18 cellular contexts compared by ENCODE assay signal in genomic region chr17:42027540-42027889, GRCh38. TPM values are rescaled to one million over a fixed set of nuclear protein-coding genes. Genes with fewer than 3 reads are reported as not detected.
DNase-seq lines count a peak whose midpoint lies in the region; ATAC-seq and TF ChIP-seq lines count a peak whose summit lies in the region.
"Had no signal": no experiment of that assay in that cellular context is flagged by ENCODE, and none has a peak within 500 bp of the region (broad histone marks: within the 10 kb centered on the region; RNA-seq: fewer than 3 reads in every experiment).

No MANE protein-coding gene starts in this region.

- H3K27ac Mint-ChIP-seq in nephron = peak overlapping the region; percentile 56 to 64 (median 63)
- H3K27ac Mint-ChIP-seq: B cell had no signal

- TF ChIP-seq CTCF in GM20000 (IDR thresholded peaks at IDR 0.05; ENCODE audit: extremely low read depth, missing control alignments) (no peak), nephron (IDR thresholded peaks at IDR 0.05; ENCODE audit: unreplicated experiment in 3 of 3) (no peak)

- H2BK120ac ChIP-seq in trophoblast cell (ENCODE audit: insufficient read depth, low read length, poor library complexity) = no peak overlapping the region

- peak overlapping the region; percentile 11 for H2AK5ac ChIP-seq in trophoblast cell (ENCODE audit: low read length)

- H2BK12ac ChIP-seq in trophoblast cell (ENCODE audit: low read length) = no peak overlapping the region

- no peak overlapping the region for H2BK5ac ChIP-seq in trophoblast cell (ENCODE audit: low read depth, low read length, poor library complexity)

- no peak overlapping the region for H2AFZ ChIP-seq in trophoblast cell (ENCODE audit: insufficient read depth, low read length, poor library complexity)

- H3K14ac ChIP-seq in trophoblast cell (ENCODE audit: low read length) = no peak overlapping the region

- H3K27me3 ChIP-seq in NT2/D1 (ENCODE audit: insufficient read depth, insufficient read length) (no peaks in the 10 kb centered on the region), trophoblast cell (ENCODE audit: insufficient read depth, low read length) (no peaks in the 10 kb centered on the region)
- H3K27me3 ChIP-seq: SJSA1 had no signal

- H4K91ac ChIP-seq in trophoblast cell (ENCODE audit: low read depth, low read length) = no peak overlapping the region

- no peak overlapping the region for H3K23ac ChIP-seq in trophoblast cell (ENCODE audit: low read length)

- ATAC-seq in HG02759 (IDR thresholded peaks at IDR 0.05; ENCODE audit: unreplicated experiment) (no peak), HG02763 (IDR thresholded peaks at IDR 0.05; ENCODE audit: unreplicated experiment) (no peak)

- H3K9ac ChIP-seq in NT2/D1 (ENCODE audit: insufficient read length, low read depth) (peak overlapping the region; percentile 54), trophoblast cell (ENCODE audit: low read length) (no peak overlapping the region)

- H3K4me3 ChIP-seq in NT2/D1 (ENCODE audit: insufficient read length, low read depth) = peak overlapping the region; percentile 27
- no peak overlapping the region for H3K4me3 ChIP-seq in trophoblast cell (ENCODE audit: low read depth, low read length)
- H3K4me3 ChIP-seq: A549, SJSA1 had no signal

- WGBS in trophoblast cell (ENCODE audit: extremely low coverage, insufficient coverage, insufficient read length) = no CpG with 5 or more reads among the region's 5 CpGs

- peaks cover 5% of the 10 kb centered on the region for H3K36me3 Mint-ChIP-seq in nephron (ENCODE audit: low read depth)

- H3K4me1 Mint-ChIP-seq in nephron = peaks cover 43% of the 10 kb centered on the region

- H3K4me2 ChIP-seq in trophoblast cell (ENCODE audit: low read length) = no peak overlapping the region
- H3K4me2 ChIP-seq: A549 had no signal

- no peaks in the 10 kb centered on the region for H3K9me3 ChIP-seq in NT2/D1 (ENCODE audit: insufficient read depth, low read length)
- peaks cover 5% of the 10 kb centered on the region for H3K9me3 ChIP-seq in trophoblast cell (ENCODE audit: insufficient read depth, low read depth, low read length)
- H3K9me3 ChIP-seq: A549, SJSA1 had no signal

- no peaks in the 10 kb centered on the region for H3K79me2 ChIP-seq in trophoblast cell (ENCODE audit: control insufficient read depth, insufficient read depth, low read length, poor library complexity)

- H3K4ac ChIP-seq in trophoblast cell (ENCODE audit: low read depth, low read length) = no peak overlapping the region

- peaks cover 33% of the 10 kb centered on the region for H3K36me3 ChIP-seq in NT2/D1 (ENCODE audit: insufficient read depth, insufficient read length, low read length)
- peaks cover 14 to 20% of the 10 kb centered on the region in 2 experiments for H3K36me3 ChIP-seq in trophoblast cell (ENCODE audit: control insufficient read depth in 1 of 2, insufficient read depth in 2 of 2, low read length in 2 of 2)

- peaks cover 2% of the 10 kb centered on the region for H3K79me1 ChIP-seq in trophoblast cell (ENCODE audit: low read length)

- H3K9me3 Mint-ChIP-seq in nephron = no peaks in the 10 kb centered on the region

- no peak overlapping the region for H4K12ac ChIP-seq in trophoblast cell (ENCODE audit: low read depth, low read length)

- DNase-seq in GM20000 (ENCODE audit: low spot score) (peak; percentile 14), NT2/D1 (ENCODE audit: low read depth, low spot score) (no peak), trophoblast cell (no peak), DMS153 treated with DMSO at 0.1 percent for 48 hours (lab: John Stamatoyannopoulos, UW; ENCODE audit: unreplicated experiment) (no peak)
- DNase-seq: EL, GF-D8, KG1, NCI-H1092 treated with DMSO at 0.1 percent for 48 hours, NCI-H2029 treated with DMSO at 0.1 percent for 48 hours, NCI-H446, NCI-H526, OCI-M1 had no signal

- no peak overlapping the region for H3K27ac ChIP-seq in trophoblast cell (ENCODE audit: low read depth, low read length)
- H3K27ac ChIP-seq: A549, SJSA1 had no signal

- no peaks in the 10 kb centered on the region for H3K27me3 Mint-ChIP-seq in nephron (ENCODE audit: low read depth)
- H3K27me3 Mint-ChIP-seq: B cell had no signal

- H3K4me1 ChIP-seq in NT2/D1 (ENCODE audit: insufficient read depth, insufficient read length) (peaks cover 25% of the 10 kb centered on the region), trophoblast cell (ENCODE audit: control insufficient read depth in 1 of 2, insufficient read depth in 2 of 2, low read length in 2 of 2) (peaks cover 5 to 6% of the 10 kb centered on the region in 2 experiments)

- H3K18ac ChIP-seq in trophoblast cell (ENCODE audit: low read length) = no peak overlapping the region

- no peak overlapping the region for H4K8ac ChIP-seq in trophoblast cell (ENCODE audit: low read depth, low read length)

- peak overlapping the region in 2 of 3 experiments; percentile 19 to 62 for H3K4me3 Mint-ChIP-seq in nephron
- H3K4me3 Mint-ChIP-seq: B cell had no signal

RNA-seq across cellular contexts. Expression of gene NKIRAS2, which starts 7.6 kb away (rescaled TPM):
- polyA plus RNA-seq in trophoblast cell (2013) = 51.0 and 51.4 TPM in 2 replicates

RNA-seq across cellular contexts. Expression of gene DNAJC7, which starts 10.3 kb away (rescaled TPM):
- polyA plus RNA-seq in trophoblast cell (2013) = 73.2 and 73.8 TPM in 2 replicates

RNA-seq across cellular contexts. Expression of gene C17orf113, which starts 22.9 kb away (rescaled TPM):
- 0.34 and 0.37 TPM in 2 replicates for polyA plus RNA-seq in trophoblast cell (2013)
